ENCODE assay signal across 1 cellular context in genomic region chr19:17330546-17331253, GRCh38.
TF ChIP-seq lines count a peak whose summit lies in the region.

No MANE protein-coding gene starts in this region.

TF ChIP-seq in HepG2, 621 proteins besides CTCF, POLR2A, EP300 and RAD21:
- TF ChIP-seq NR2C2 (CRISPR knock-in tag; IDR thresholded peaks at IDR 0.05; ENCODE audit: borderline replicate concordance): no peak
- 0 out of 2 replicates have a peak, but pooled peaks have one; percentile 16 for TF ChIP-seq ZNF142 (CRISPR knock-in tag; IDR thresholded peaks at IDR 0.05)
- TF ChIP-seq HNF4A (CRISPR knock-in tag; IDR thresholded peaks at IDR 0.05): peak; percentile 18; the same call in 1 of the 2 replicates
- TF ChIP-seq ZNF570 (CRISPR knock-in tag; IDR thresholded peaks at IDR 0.05; ENCODE audit: borderline replicate concordance): no peak
- peak; percentile 66; the same call in 1 of the 2 replicates for TF ChIP-seq HNRNPL (IDR thresholded peaks at IDR 0.05; ENCODE audit: low read depth, low read length)
- no peak for TF ChIP-seq ZNF563 (CRISPR knock-in tag; IDR thresholded peaks at IDR 0.05)
- 0 out of 2 replicates have a peak, but pooled peaks have one; percentile 23 for TF ChIP-seq POGK (CRISPR knock-in tag; conservative IDR thresholded peaks at IDR 0.05)
- TF ChIP-seq ZNF687 (CRISPR knock-in tag; IDR thresholded peaks at IDR 0.05): peak; percentile 34; the same call in 1 of the 2 replicates
- no peak for TF ChIP-seq MTF1 (CRISPR knock-in tag; IDR thresholded peaks at IDR 0.05)
- peak; percentile 90; the same call in 1 of the 2 replicates for TF ChIP-seq HIC2 (CRISPR knock-in tag; IDR thresholded peaks at IDR 0.05; ENCODE audit: low read depth)
- TF ChIP-seq MAX (IDR thresholded peaks at IDR 0.05): peak; percentile 24; the same call in 1 of the 2 replicates
- 0 out of 2 replicates have a peak, but pooled peaks have one; percentile 14 for TF ChIP-seq KDM2A (CRISPR knock-in tag; IDR thresholded peaks at IDR 0.05; ENCODE audit: borderline replicate concordance, low read depth)
- TF ChIP-seq TRAFD1 (CRISPR knock-in tag; IDR thresholded peaks at IDR 0.05; ENCODE audit: borderline replicate concordance): no peak
